In genomic region chr9:134064711-134065110, GRCh38 we compare ENCODE assay signal across 12 cellular contexts. TPM values are rescaled to one million over a fixed set of nuclear protein-coding genes. Genes with fewer than 3 reads are reported as not detected.
DNase-seq lines count a peak whose midpoint lies in the region; ATAC-seq, FAIRE-seq and TF ChIP-seq lines count a peak whose summit lies in the region.
"Had no signal": no experiment of that assay in that cellular context is flagged by ENCODE, and none has a peak within 500 bp of the region (broad histone marks: within the 10 kb centered on the region; RNA-seq: fewer than 3 reads in every experiment).

No MANE protein-coding gene starts in this region.

- no peaks in the 10 kb centered on the region for H3K36me3 Mint-ChIP-seq in activated naive CD8-positive, alpha-beta T cell treated with anti-CD3 and anti-CD28 coated beads, Interleukin-2, amount 10 ng/mL, durations not matched to agents 7 days and 5 days
- no peaks in the 10 kb centered on the region for H3K36me3 Mint-ChIP-seq in naive thymus-derived CD4-positive, alpha-beta T cell

- peaks cover 4% of the 10 kb centered on the region for H3K27me3 Mint-ChIP-seq in activated naive CD8-positive, alpha-beta T cell treated with anti-CD3 and anti-CD28 coated beads, Interleukin-2, amount 10 ng/mL, durations not matched to agents 7 days and 5 days
- H3K27me3 Mint-ChIP-seq in naive thymus-derived CD4-positive, alpha-beta T cell, result peaks cover 0 to 11% (median 0%) of the 10 kb centered on the region in 5 donors

- no peak for TF ChIP-seq EP300 in HepG2 (IDR thresholded peaks at IDR 0.05; ENCODE audit: low read depth in 2 of 2, low read length in 2 of 2)
- no peak for TF ChIP-seq EP300 in HepG2 (CRISPR knock-in tag; IDR thresholded peaks at IDR 0.05; ENCODE audit: borderline replicate concordance)

- in situ Hi-C loops in HepG2 (cut with HindIII; ENCODE audit: extremely low pct_ligation_motif_present, low pct_unique_long_range_greater_than_20kb), result loop anchor here (10.0 kb wide), 1 partner anchor 270 kb away; no protein-coding TSS in a partner anchor

- H3K4me1 ChIP-seq in HepG2 (ENCODE audit: insufficient read depth, low read length), result peaks cover 63% of the 10 kb centered on the region
- peaks cover 0 to 18% (median 0%) of the 10 kb centered on the region in 4 donors for H3K4me1 ChIP-seq in right lobe of liver
- peaks cover 21 to 26% of the 10 kb centered on the region in 2 donors for H3K4me1 ChIP-seq in naive thymus-derived CD4-positive, alpha-beta T cell (ENCODE audit: control insufficient read depth in 2 of 2, insufficient read depth in 2 of 2, low read length in 2 of 2)
- peaks cover 53% of the 10 kb centered on the region for H3K4me1 ChIP-seq in upper lobe of right lung
- peaks cover 10% of the 10 kb centered on the region for H3K4me1 ChIP-seq in PC-3 (ENCODE audit: insufficient read depth, low read length)

- no peak overlapping the region for H3K27ac Mint-ChIP-seq in activated naive CD8-positive, alpha-beta T cell treated with anti-CD3 and anti-CD28 coated beads, Interleukin-2, amount 10 ng/mL, durations not matched to agents 7 days and 5 days
- peak overlapping the region in 4 of 9 donors; percentile 38 to 88 (median 68) for H3K27ac Mint-ChIP-seq in naive thymus-derived CD4-positive, alpha-beta T cell

- no peaks in the 10 kb centered on the region for H3K9me2 ChIP-seq in PC-3 (replicated peaks; ENCODE audit: low read length)

- H3K4me3 ChIP-seq in HepG2 (replicated peaks in 1 of 3; ENCODE audit: insufficient read depth in 1 of 3, low read depth in 2 of 3, low read length in 3 of 3) (no peak overlapping the region), right lobe of liver (no peak overlapping the region), upper lobe of right lung (no peak overlapping the region), PC-3 (ENCODE audit: low read length) (no peak overlapping the region)
- H3K4me3 ChIP-seq in naive thymus-derived CD4-positive, alpha-beta T cell (ENCODE audit: low read length), result no peak overlapping the region

- H3K4me2 ChIP-seq in HepG2 (ENCODE audit: low read depth, low read length), result no peak overlapping the region; the same call in 1 of the 2 replicates
- no peak overlapping the region for H3K4me2 ChIP-seq in PC-3 (ENCODE audit: low read length)

- H3K4me1 Mint-ChIP-seq in activated naive CD8-positive, alpha-beta T cell treated with anti-CD3 and anti-CD28 coated beads, Interleukin-2, amount 10 ng/mL, durations not matched to agents 7 days and 5 days, result peaks cover 25% of the 10 kb centered on the region
- H3K4me1 Mint-ChIP-seq in naive thymus-derived CD4-positive, alpha-beta T cell, result peaks cover 26 to 72% (median 47%) of the 10 kb centered on the region in 7 donors

- POLR2A ChIA-PET in HepG2 (lab: Yijun Ruan, JAX) (interaction anchor here (1.5 kb wide), 1 partner anchor 40 kb away, joined by 4 read pairs; the partner anchor contains the start of gene BRD3OS), PC-3 (lab: Charles Lee; ENCODE audit: unreplicated experiment) (no interaction called here)
- POLR2A ChIA-PET in activated naive CD8-positive, alpha-beta T cell treated with anti-CD3 and anti-CD28 coated beads, Interleukin-2, amount 10 ng/mL, durations not matched to agents 7 days and 5 days (lab: Charles Lee), result interaction anchor here (0.7 to 2.6 kb wide), 2 partner anchors 39 to 837 kb away, joined by 3 to 19 read pairs; partner anchors contain the start of gene BRD3OS
- POLR2A ChIA-PET in naive thymus-derived CD4-positive, alpha-beta T cell (lab: Charles Lee), result interaction anchor here (1.2 kb wide), 1 partner anchor 39 kb away, joined by 3 read pairs; the partner anchor contains the start of gene BRD3OS

- no peak for TF ChIP-seq CTCF in HepG2 (CRISPR knock-in tag; IDR thresholded peaks at IDR 0.05)
- no peak for TF ChIP-seq CTCF in right lobe of liver (IDR thresholded peaks at IDR 0.05)
- no peak for TF ChIP-seq CTCF in upper lobe of right lung (IDR thresholded peaks at IDR 0.05)
- no peak for TF ChIP-seq CTCF in PC-3 (conservative IDR thresholded peaks at IDR 0.05; ENCODE audit: low read depth, low read length)

- no peaks in the 10 kb centered on the region for H3K9me3 Mint-ChIP-seq in activated naive CD8-positive, alpha-beta T cell treated with anti-CD3 and anti-CD28 coated beads, Interleukin-2, amount 10 ng/mL, durations not matched to agents 7 days and 5 days
- no peaks in the 10 kb centered on the region for H3K9me3 Mint-ChIP-seq in naive thymus-derived CD4-positive, alpha-beta T cell

- no peak for ATAC-seq in HepG2
- no peak for ATAC-seq in right lobe of liver
- ATAC-seq in activated naive CD8-positive, alpha-beta T cell treated with anti-CD3 and anti-CD28 coated beads, Interleukin-2, amount 10 ng/mL, durations not matched to agents 7 days and 5 days (ENCODE audit: low read depth), result no peak
- ATAC-seq in naive thymus-derived CD4-positive, alpha-beta T cell, result no peak
- ATAC-seq in upper lobe of right lung, result no peak
- ATAC-seq in PC-3, result no peak
- ATAC-seq in stimulated activated naive CD8-positive, alpha-beta T cell treated with anti-CD3 and anti-CD28 coated beads, Interleukin-15, Interleukin-2, amounts not matched to agents 100 U/mL and 50 U/mL, for 24 hours, result no peak

- WGBS in HepG2 (ENCODE audit: low lambda C conversion rate), result 93% methylated on average over 5 of the region's 7 CpGs
- WGBS in right lobe of liver (ENCODE audit: insufficient coverage, low coverage, low lambda C conversion rate, missing lambda C conversion rate), result 80% methylated on average over 1 of the region's 7 CpGs

- BruUV-seq in HepG2 (replicated peaks; lab: Mats Ljungman, UMichigan) (no TSS peak), PC-3 (replicated peaks; lab: Mats Ljungman, UMichigan) (no TSS peak)

- H3K79me2 ChIP-seq in HepG2 (ENCODE audit: insufficient read depth, low read length) (peaks cover 74% of the 10 kb centered on the region), PC-3 (ENCODE audit: low read length) (peaks cover 64% of the 10 kb centered on the region)

- TF ChIP-seq POLR2A in HepG2 (IDR thresholded peaks at IDR 0.05; ENCODE audit: insufficient read depth in 1 of 2, low read depth in 2 of 2, low read length in 2 of 2), result no peak
- no peak for TF ChIP-seq POLR2A in right lobe of liver (IDR thresholded peaks at IDR 0.05)

- H3K9me3 ChIP-seq in HepG2 (ENCODE audit: low read length), result no peaks in the 10 kb centered on the region
- H3K9me3 ChIP-seq in right lobe of liver, result no peaks in the 10 kb centered on the region
- no peaks in the 10 kb centered on the region for H3K9me3 ChIP-seq in naive thymus-derived CD4-positive, alpha-beta T cell (ENCODE audit: control insufficient read depth in 2 of 3, low read length in 3 of 3)
- no peaks in the 10 kb centered on the region for H3K9me3 ChIP-seq in upper lobe of right lung
- H3K9me3 ChIP-seq in PC-3 (ENCODE audit: low read length), result no peaks in the 10 kb centered on the region
- H3K9me3 ChIP-seq: transverse colon had no signal

- FAIRE-seq in HepG2 (lab: Jason Lieb, UNC), result no peak

- H3K27ac ChIP-seq in HepG2 (ENCODE audit: extremely low read length, insufficient read depth, low read length), result no peak overlapping the region
- no peak overlapping the region for H3K27ac ChIP-seq in right lobe of liver
- no peak overlapping the region for H3K27ac ChIP-seq in naive thymus-derived CD4-positive, alpha-beta T cell (ENCODE audit: low read depth, low read length)
- H3K27ac ChIP-seq in upper lobe of right lung, result no peak overlapping the region
- no peak overlapping the region for H3K27ac ChIP-seq in PC-3 (ENCODE audit: low read length)

- DNase-seq in HepG2 (ENCODE audit: low spot score) (no peak), right lobe of liver (no peak), upper lobe of right lung (peak; percentile 60), PC-3 (no peak), NCI-H446 treated with DMSO at 0.1 percent for 48 hours (lab: John Stamatoyannopoulos, UW) (no peak)
- DNase-seq in activated naive CD8-positive, alpha-beta T cell treated with anti-CD3 and anti-CD28 coated beads, Interleukin-2, amount 10 ng/mL, durations not matched to agents 7 days and 5 days, result no peak
- DNase-seq in naive thymus-derived CD4-positive, alpha-beta T cell, result no peak
- DNase-seq in stimulated activated naive CD8-positive, alpha-beta T cell treated with anti-CD3 and anti-CD28 coated beads, Interleukin-15, Interleukin-2, amounts not matched to agents 100 U/mL and 50 U/mL, for 24 hours, result no peak
- DNase-seq: activated T-cell treated with anti-CD3 and anti-CD28 coated beads, Interleukin-2, amount 50 U/mL, for 48 hours; NCI-H1048; NCI-H226; transverse colon had no signal

- no peak for TF ChIP-seq RAD21 in HepG2 (CRISPR knock-in tag; IDR thresholded peaks at IDR 0.05)

- H3K9ac ChIP-seq in HepG2 (ENCODE audit: insufficient read depth, low read depth, low read length) (no peak overlapping the region), PC-3 (ENCODE audit: low read length) (no peak overlapping the region)

- H4K20me1 ChIP-seq in HepG2 (ENCODE audit: insufficient read depth, low read length) (peaks cover 45% of the 10 kb centered on the region), PC-3 (ENCODE audit: low read length) (no peaks in the 10 kb centered on the region)

- peak overlapping the region; percentile 95 for H3K4me3 Mint-ChIP-seq in activated naive CD8-positive, alpha-beta T cell treated with anti-CD3 and anti-CD28 coated beads, Interleukin-2, amount 10 ng/mL, durations not matched to agents 7 days and 5 days
- peak overlapping the region; percentile 20 to 97 (median 89) for H3K4me3 Mint-ChIP-seq in naive thymus-derived CD4-positive, alpha-beta T cell

- H3F3A ChIP-seq in PC-3 (ENCODE audit: low read length, unreplicated experiment), result no peaks in the 10 kb centered on the region

- intact Hi-C loops in HepG2 (cut with micrococcal nuclease; ENCODE audit: unreplicated experiment) (loop anchor here (5.0 kb wide), 1 partner anchor 37 kb away; the partner anchor contains the start of gene BRD3OS), right lobe of liver (cut with DNase I) (no loop called here), upper lobe of right lung (cut with DNase I) (no loop called here), PC-3 (cut with micrococcal nuclease) (loop anchor here (5.0 kb wide), 1 partner anchor 73 kb away; the partner anchor contains the start of gene WDR5)
- intact Hi-C loops in naive thymus-derived CD4-positive, alpha-beta T cell (cut with micrococcal nuclease), result loop anchor here (5.0 to 10.0 kb wide), 5 partner anchors 338 to 1822 kb away; partner anchors contain the start of genes MED22 (in 1 of the 2), RALGDS (in 1 of the 2), RPL7A (in 1 of the 2) and TSC1 (in 1 of the 2)

- H2AFZ ChIP-seq in HepG2 (ENCODE audit: low read length) (no peak overlapping the region), PC-3 (ENCODE audit: low read length) (no peak overlapping the region)

- H3K27me3 ChIP-seq in HepG2 (ENCODE audit: control insufficient read depth in 1 of 2, insufficient read depth in 2 of 2, low read length in 2 of 2) (peaks cover 0 to 7% of the 10 kb centered on the region in 2 experiments; a peak in 2 of 5 replicates), right lobe of liver (no peaks in the 10 kb centered on the region), upper lobe of right lung (no peaks in the 10 kb centered on the region), PC-3 (ENCODE audit: low read length) (no peaks in the 10 kb centered on the region; the same call in 1 of the 2 replicates)
- H3K27me3 ChIP-seq in naive thymus-derived CD4-positive, alpha-beta T cell (ENCODE audit: control insufficient read depth in 2 of 2, insufficient read depth in 2 of 2, low read length in 2 of 2), result peaks cover 0 to 2% of the 10 kb centered on the region in 2 donors

- CTCF ChIA-PET in HepG2 (lab: Yijun Ruan, JAX; ENCODE audit: low intra/inter-chr PET ratio, low total read pairs), result no interaction called here
- CTCF ChIA-PET in naive thymus-derived CD4-positive, alpha-beta T cell (lab: Charles Lee), result interaction anchor here (0.7 kb wide), 1 partner anchor 19 kb away, joined by 3 read pairs; no protein-coding TSS in a partner anchor
- CTCF ChIA-PET in PC-3 (lab: Charles Lee), result no interaction called here

- H3K36me3 ChIP-seq in HepG2 (replicated peaks in 1 of 2; ENCODE audit: control insufficient read depth in 1 of 2, insufficient read depth in 2 of 2, low read length in 2 of 2) (no peaks in the 10 kb centered on the region; a peak in 1 of 5 replicates), right lobe of liver (no peaks in the 10 kb centered on the region), upper lobe of right lung (no peaks in the 10 kb centered on the region), PC-3 (ENCODE audit: low read depth, low read length) (no peaks in the 10 kb centered on the region)
- H3K36me3 ChIP-seq in naive thymus-derived CD4-positive, alpha-beta T cell (ENCODE audit: control insufficient read depth in 2 of 3, insufficient read depth in 3 of 3, low read length in 3 of 3), result no peaks in the 10 kb centered on the region
- H3K36me3 ChIP-seq: transverse colon had no signal

RNA-seq across cellular contexts. Expression of gene BRD3, which starts 3.1 kb away (rescaled TPM):
- total RNA-seq in HepG2 (2016; rRNA removed; fragmentation: Illumina TruSeq; extraction: Trizol) (5.9 and 11.2 TPM in 2 replicates), right lobe of liver (10 to 100 TPM; 10.7 to 25.4 (median 21.1) TPM), upper lobe of right lung (38.4 TPM), PC-3 (2014; rRNA removed) (4.4 and 5.5 TPM in 2 replicates)
- 1.2 TPM in 2 replicates for total RNA-seq in HepG2 (2016; cell fraction: cytosol; rRNA removed; fragmentation: Illumina TruSeq; extraction: Trizol; ENCODE audit: low read depth)
- 7.7 and 8.4 TPM in 2 replicates for total RNA-seq in HepG2 (2016; cell fraction: insoluble cytoplasmic fraction; rRNA removed; fragmentation: Illumina TruSeq; extraction: Trizol)
- 4.3 and 4.8 TPM in 2 replicates for total RNA-seq in HepG2 (2016; cell fraction: membrane; rRNA removed; fragmentation: Illumina TruSeq; extraction: Trizol)
- total RNA-seq in HepG2 (2016; cell fraction: nucleus; rRNA removed; fragmentation: Illumina TruSeq; extraction: Trizol), result 8.6 and 9.0 TPM in 2 replicates
- polyA plus RNA-seq in HepG2 (2011; rRNA removed), result 12.8 and 12.9 TPM in 2 replicates
- 7.3 and 8.3 TPM in 2 replicates for polyA plus RNA-seq in HepG2 (2011; cell fraction: cytosol; rRNA removed)
- polyA plus RNA-seq in HepG2 (2011; cell fraction: nucleus; rRNA removed), result 33.7 and 42.3 TPM in 2 replicates
- polyA plus RNA-seq in HepG2 (2012), result 22.7 and 27.4 TPM in 2 replicates
- polyA plus RNA-seq in HepG2 (2016; cell fraction: cytosol; fragmentation: Illumina TruSeq; extraction: Trizol; ENCODE audit: low read depth), result 1.8 and 2.3 TPM in 2 replicates
- polyA plus RNA-seq in HepG2 (2016; cell fraction: insoluble cytoplasmic fraction; fragmentation: Illumina TruSeq; extraction: Trizol; ENCODE audit: low read depth), result 12.6 and 17.1 TPM in 2 replicates
- polyA plus RNA-seq in HepG2 (2016; cell fraction: membrane; fragmentation: Illumina TruSeq; extraction: Trizol; ENCODE audit: low read depth), result 4.3 and 4.6 TPM in 2 replicates
- polyA plus RNA-seq in HepG2 (2016; cell fraction: nucleus; fragmentation: Illumina TruSeq; extraction: Trizol; ENCODE audit: insufficient read depth, low read depth), result 21.2 and 21.4 TPM in 2 replicates
- polyA minus RNA-seq in HepG2 (2011; rRNA and poly(A)+ RNA removed; ENCODE audit: low replicate concordance), result 15.0 and 25.5 TPM in 2 replicates
- polyA minus RNA-seq in HepG2 (2011; cell fraction: cytosol; rRNA and poly(A)+ RNA removed), result 23.5 and 27.0 TPM in 2 replicates
- polyA minus RNA-seq in HepG2 (2011; cell fraction: nucleus; rRNA and poly(A)+ RNA removed), result 13.3 and 16.8 TPM in 2 replicates
- 10 to 100 TPM; 50.7 to 54.1 TPM for total RNA-seq in activated naive CD8-positive, alpha-beta T cell treated with anti-CD3 and anti-CD28 coated beads, Interleukin-2, amount 10 ng/mL, durations not matched to agents 7 days and 5 days
- total RNA-seq in naive thymus-derived CD4-positive, alpha-beta T cell, result 10 to 100 TPM; 29.0 to 49.7 (median 40.4) TPM
- polyA plus RNA-seq in naive thymus-derived CD4-positive, alpha-beta T cell, result 10 to 100 TPM; 12.4 to 36.4 TPM

RNA-seq across cellular contexts. Expression of gene BRD3OS, which starts 39.4 kb away (rescaled TPM):
- total RNA-seq in HepG2 (2016; rRNA removed; fragmentation: Illumina TruSeq; extraction: Trizol) (4.9 and 5.0 TPM in 2 replicates), right lobe of liver (1 to 10 TPM; 3.2 to 8.1 (median 5.9) TPM), upper lobe of right lung (10.7 TPM), PC-3 (2014; rRNA removed) (13.6 and 19.9 TPM in 2 replicates)
- total RNA-seq in HepG2 (2016; cell fraction: cytosol; rRNA removed; fragmentation: Illumina TruSeq; extraction: Trizol; ENCODE audit: low read depth), result 2.6 and 4.1 TPM in 2 replicates
- total RNA-seq in HepG2 (2016; cell fraction: insoluble cytoplasmic fraction; rRNA removed; fragmentation: Illumina TruSeq; extraction: Trizol), result 4.9 and 5.5 TPM in 2 replicates
- total RNA-seq in HepG2 (2016; cell fraction: membrane; rRNA removed; fragmentation: Illumina TruSeq; extraction: Trizol), result 10.3 and 11.9 TPM in 2 replicates
- 3.1 and 4.3 TPM in 2 replicates for total RNA-seq in HepG2 (2016; cell fraction: nucleus; rRNA removed; fragmentation: Illumina TruSeq; extraction: Trizol)
- polyA plus RNA-seq in HepG2 (2011; rRNA removed), result 3.9 and 5.7 TPM in 2 replicates
- 3.3 and 4.0 TPM in 2 replicates for polyA plus RNA-seq in HepG2 (2011; cell fraction: cytosol; rRNA removed)
- 3.3 and 3.7 TPM in 2 replicates for polyA plus RNA-seq in HepG2 (2011; cell fraction: nucleus; rRNA removed)
- 2.3 and 2.6 TPM in 2 replicates for polyA plus RNA-seq in HepG2 (2012)
- polyA plus RNA-seq in HepG2 (2016; cell fraction: cytosol; fragmentation: Illumina TruSeq; extraction: Trizol; ENCODE audit: low read depth), result 4.5 and 6.0 TPM in 2 replicates
- 5.4 and 5.8 TPM in 2 replicates for polyA plus RNA-seq in HepG2 (2016; cell fraction: insoluble cytoplasmic fraction; fragmentation: Illumina TruSeq; extraction: Trizol; ENCODE audit: low read depth)
- polyA plus RNA-seq in HepG2 (2016; cell fraction: membrane; fragmentation: Illumina TruSeq; extraction: Trizol; ENCODE audit: low read depth), result 8.8 and 10.1 TPM in 2 replicates
- 4.3 and 5.4 TPM in 2 replicates for polyA plus RNA-seq in HepG2 (2016; cell fraction: nucleus; fragmentation: Illumina TruSeq; extraction: Trizol; ENCODE audit: insufficient read depth, low read depth)
- polyA minus RNA-seq in HepG2 (2011; rRNA and poly(A)+ RNA removed; ENCODE audit: low replicate concordance), result 5.6 and 12.7 TPM in 2 replicates
- polyA minus RNA-seq in HepG2 (2011; cell fraction: cytosol; rRNA and poly(A)+ RNA removed), result 2.5 and 3.1 TPM in 2 replicates
- polyA minus RNA-seq in HepG2 (2011; cell fraction: nucleus; rRNA and poly(A)+ RNA removed), result 1.5 and 2.1 TPM in 2 replicates
- 10 to 100 TPM; 14.2 to 17.0 TPM for total RNA-seq in activated naive CD8-positive, alpha-beta T cell treated with anti-CD3 and anti-CD28 coated beads, Interleukin-2, amount 10 ng/mL, durations not matched to agents 7 days and 5 days
- total RNA-seq in naive thymus-derived CD4-positive, alpha-beta T cell, result 10 to 100 TPM in 3 of 5 experiments, 1 to 10 TPM in 2; 8.3 to 19.3 (median 12.7) TPM
- polyA plus RNA-seq in naive thymus-derived CD4-positive, alpha-beta T cell, result 10 to 100 TPM; 22.1 to 28.1 TPM

Comparison
In these comparisons a context has a peak if more than half of its experiments do, and no peak if none do; other contexts are left out.
1. intact Hi-C loops: an anchor here in HepG2 (5.0 kb wide), naive thymus-derived CD4-positive, alpha-beta T cell (5.0 to 10.0 kb wide) and PC-3 (5.0 kb wide); none called in right lobe of liver and upper lobe of right lung.